26 cellular contexts compared by ENCODE assay signal in genomic region chr7:123126171-123126570, GRCh38.
"Had no signal": no experiment of that assay in that cellular context is flagged by ENCODE, and none has a peak within 500 bp of the region (broad histone marks: within the 10 kb centered on the region; RNA-seq: fewer than 3 reads in every experiment).

No MANE protein-coding gene starts in this region.

- H3K4me3 ChIP-seq: stomach, suprapubic skin, testis, thoracic aorta, thyroid gland, tibial artery, tibial nerve, transverse colon, upper lobe of left lung, upper lobe of right lung, uterus, vagina had no signal

- H3K27me3 ChIP-seq: stomach, suprapubic skin, testis, thyroid gland, tibial artery, tibial nerve, transverse colon, upper lobe of left lung, upper lobe of right lung, uterus, vagina had no signal

- ATAC-seq: stimulated activated effector memory CD8-positive, alpha-beta T cell treated with anti-CD3 and anti-CD28 coated beads, Interleukin-12 subunit alpha, Interleukin-12 subunit beta, amount 100 ng/mL, for 72 hours; stimulated activated memory B cell treated with anti-CD40 and anti-IgM and Interleukin-4, amounts not matched to agents 10 μg/mL and 1 μg/mL and 100 μg/mL, for 72 hours; stimulated activated naive B cell treated with anti-CD40 and anti-IgM and Interleukin-4, amounts not matched to agents 10 μg/mL and 1 μg/mL and 100 μg/mL, for 72 hours; stimulated activated naive CD8-positive, alpha-beta T cell treated with anti-CD3 and anti-CD28 coated beads, Interleukin-15, amount 100 ng/mL, for 72 hours; stimulated activated naive CD8-positive, alpha-beta T cell treated with anti-CD3 and anti-CD28 coated beads, Interleukin-15, Interleukin-2, amounts not matched to agents 100 U/mL and 50 U/mL, for 24 hours; upper lobe of right lung had no signal

- FAIRE-seq: urothelium cell line had no signal

- DNase-seq: stimulated activated CD4-positive, alpha-beta T cell treated with anti-CD3 and anti-CD28 coated beads, Interleukin-4, amount 100 ng/mL, for 1 hour; stimulated activated CD4-positive, alpha-beta T cell treated with anti-CD3 and anti-CD28 coated beads, Interleukin-4, amount 100 ng/mL, for 24 hours; stimulated activated CD4-positive, alpha-beta T cell treated with anti-CD3 and anti-CD28 coated beads, Interleukin-4, amount 100 ng/mL, for 4 hours; stimulated activated CD8-positive, alpha-beta memory T cell treated with anti-CD3 and anti-CD28 coated beads, Interleukin-4, amount 100 ng/mL, for 48 hours; stimulated activated naive B cell treated with anti-CD40 and anti-IgM and Interleukin-4, amounts not matched to agents 10 μg/mL and 1 μg/mL and 100 μg/mL, for 72 hours; stimulated activated naive CD4-positive, alpha-beta T cell; stimulated activated naive CD4-positive, alpha-beta T cell treated with Interleukin-2 at 50 U/mL for 16 hours; stimulated activated naive CD8-positive, alpha-beta T cell treated with anti-CD3 and anti-CD28 coated beads, Interleukin-15, amount 100 ng/mL, for 72 hours; stimulated activated naive CD8-positive, alpha-beta T cell treated with anti-CD3 and anti-CD28 coated beads, Interleukin-15, Interleukin-2, amounts not matched to agents 100 U/mL and 50 U/mL, for 24 hours; stomach; substantia nigra; testis; thyroid gland; tibial artery; transverse colon; trophoblast cell; upper lobe of left lung; upper lobe of right lung; uterus had no signal

- H3K36me3 ChIP-seq: stomach, suprapubic skin, thoracic aorta, thyroid gland, tibial artery, tibial nerve, transverse colon, upper lobe of left lung, upper lobe of right lung, uterus, vagina had no signal
